In the genomic region with DNA sequence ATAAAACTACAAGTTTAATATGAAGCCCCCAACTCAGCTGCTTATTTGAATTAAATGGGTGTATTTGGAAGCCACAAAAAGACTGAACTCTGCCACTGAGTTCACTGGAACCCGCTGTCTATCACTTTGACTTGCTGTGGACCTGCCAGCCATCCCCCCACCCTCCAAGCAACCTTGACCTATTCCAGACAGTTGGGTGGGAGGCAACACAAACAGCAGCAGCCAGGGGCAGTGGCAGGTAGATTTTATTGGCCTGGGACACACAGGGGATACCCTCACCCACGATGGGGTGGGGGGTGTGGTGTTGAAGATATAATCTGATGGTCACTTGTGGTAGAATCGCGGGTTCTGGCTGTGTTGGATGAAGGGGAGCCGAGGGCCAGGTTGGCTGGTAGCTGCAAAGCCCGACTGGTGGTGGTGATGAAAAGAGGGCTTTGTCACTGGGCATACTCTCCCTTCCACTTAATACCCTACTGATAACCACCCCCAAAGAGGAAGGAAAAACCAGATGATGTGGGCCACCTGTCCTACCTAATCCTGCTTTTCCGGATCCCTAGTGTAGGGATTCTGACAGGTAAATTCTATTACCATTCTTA, we compare ENCODE assay signal across 1 cellular context.
TF ChIP-seq lines count a peak whose summit lies in the region.

No MANE protein-coding gene starts in this region.

TF ChIP-seq in H1, 55 proteins besides CTCF, POLR2A, EP300 and RAD21:
- TF ChIP-seq BACH1 (IDR thresholded peaks at IDR 0.05; ENCODE audit: low read length): no peak
- peak; percentile 78; the same call in 1 of the 2 replicates for TF ChIP-seq POLR2AphosphoS5 (IDR thresholded peaks at IDR 0.05; ENCODE audit: low read depth, low read length)
TF ChIP-seq in H1: peak in this region for 1.
